ENCODE assay signal across 8 cellular contexts in the genomic region with DNA sequence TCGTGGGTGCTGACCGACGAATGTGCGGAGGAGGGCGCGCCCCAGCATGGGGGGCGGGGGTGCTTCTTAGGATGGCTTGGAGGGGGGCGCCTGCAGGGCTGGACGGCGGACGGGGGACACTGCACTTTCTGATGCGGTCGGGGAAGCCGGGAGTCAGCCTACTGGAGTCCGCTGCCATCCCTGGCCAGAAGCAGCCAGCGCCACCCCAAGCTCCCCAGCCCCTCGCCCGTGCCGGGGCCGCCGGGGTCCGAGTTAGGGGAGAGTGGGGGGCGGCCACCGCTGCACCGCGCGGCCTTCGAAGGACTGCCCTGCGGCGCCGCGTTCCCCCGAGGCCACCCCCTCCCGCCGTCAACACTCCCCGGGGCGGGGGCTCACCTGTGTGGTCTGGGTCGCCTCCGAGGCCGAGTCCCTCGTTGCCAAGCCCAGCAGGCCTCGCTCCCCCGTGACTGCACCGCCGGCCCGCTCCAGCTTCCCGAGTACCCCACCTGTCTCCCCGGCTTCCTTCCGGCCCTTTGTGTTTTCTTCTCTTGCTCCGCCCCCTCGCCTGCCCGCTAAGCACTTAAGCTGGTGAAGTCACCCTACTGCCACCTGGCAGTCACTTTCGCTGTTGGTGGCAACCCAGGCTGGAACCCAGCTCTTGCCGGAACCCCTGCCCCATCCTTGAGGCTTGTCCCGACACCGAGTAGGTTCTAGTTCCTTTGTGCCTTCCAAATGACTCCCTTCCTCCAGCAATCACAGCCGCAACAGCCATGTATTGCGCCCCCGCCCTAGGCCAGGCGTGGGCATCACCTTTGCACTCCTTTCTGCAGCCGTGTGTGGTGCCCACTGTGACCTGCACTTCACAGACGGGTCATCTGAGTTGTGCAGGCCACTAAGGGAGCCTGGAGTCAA.
A peak's percentile ranks its signal among the peaks of the same experiment; 100 is the strongest.
DNase-seq lines count a peak whose midpoint lies in the region; ATAC-seq and TF ChIP-seq lines count a peak whose summit lies in the region.

A gene with protein sequence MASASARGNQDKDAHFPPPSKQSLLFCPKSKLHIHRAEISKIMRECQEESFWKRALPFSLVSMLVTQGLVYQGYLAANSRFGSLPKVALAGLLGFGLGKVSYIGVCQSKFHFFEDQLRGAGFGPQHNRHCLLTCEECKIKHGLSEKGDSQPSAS (minus strand): TSS at position 492 of the 891 bp plus-strand sequence. CDS start 2,225 bp downstream, outside the sequence.

- peaks cover 6% of the 10 kb centered on the region for H3K4me1 ChIP-seq in iPS-18a (ENCODE audit: control insufficient read depth, low read depth, low read length)

- peaks cover 18% of the 10 kb centered on the region for H3K36me3 ChIP-seq in iPS-18a (ENCODE audit: control insufficient read depth, low read depth, low read length)

- peaks cover 38% of the 10 kb centered on the region for H3K4me1 Mint-ChIP-seq in T-helper 1 cell treated with Interleukin-12 subunit alpha and Interleukin-12 subunit beta and Interleukin-4 antibody, amounts not matched to agents 30 μg/mL and 1 μg/mL, for 36 hours (ENCODE audit: low read depth)

- no peaks in the 10 kb centered on the region for H3K27me3 Mint-ChIP-seq in T-helper 1 cell treated with Interleukin-12 subunit alpha and Interleukin-12 subunit beta and Interleukin-4 antibody, amounts not matched to agents 30 μg/mL and 1 μg/mL, for 36 hours (ENCODE audit: low read depth)

- DNase-seq in NCI-H1092 treated with DMSO at 0.1 percent for 48 hours (lab: John Stamatoyannopoulos, UW) = peak; percentile 85
- DNase-seq in astrocyte of the cerebellum (ENCODE audit: low read depth) = no peak
- peak; percentile 64 to 75 for DNase-seq in stimulated activated CD4-positive, alpha-beta T cell treated with anti-CD3 and anti-CD28 coated beads, Interleukin-15, amount 100 ng/mL, for 1 hour (ENCODE audit: low read depth in 1 of 2, low spot score in 1 of 2)
- DNase-seq in NCI-H226 = no peak

- peak within 1 kb of the TSS; percentile 64 for H3K9ac ChIP-seq in iPS-18a (ENCODE audit: low read length)

- no peaks in the 10 kb centered on the region for H3K9me3 Mint-ChIP-seq in T-helper 1 cell treated with Interleukin-12 subunit alpha and Interleukin-12 subunit beta and Interleukin-4 antibody, amounts not matched to agents 30 μg/mL and 1 μg/mL, for 36 hours

- H3K36me3 Mint-ChIP-seq in T-helper 1 cell treated with Interleukin-12 subunit alpha and Interleukin-12 subunit beta and Interleukin-4 antibody, amounts not matched to agents 30 μg/mL and 1 μg/mL, for 36 hours (ENCODE audit: low read depth) = peaks cover 28% of the 10 kb centered on the region

- TF ChIP-seq CTCF in GM12874 (IDR thresholded peaks at IDR 0.05; ENCODE audit: insufficient read depth, low read depth, low read length) (0 out of 2 replicates have a peak, but pooled peaks have one; percentile 20), astrocyte of the cerebellum (IDR thresholded peaks at IDR 0.05; ENCODE audit: low read depth, low read length, missing control alignments) (no peak)

- ATAC-seq in HG02610 (IDR thresholded peaks at IDR 0.05; ENCODE audit: unreplicated experiment) = peak; percentile 94

- in situ Hi-C loops in astrocyte of the cerebellum (cut with HindIII; ENCODE audit: low sequenced_read_pairs) = no loop called here

- H3K4me3 ChIP-seq in astrocyte of the cerebellum (ENCODE audit: low read depth, low read length) (peak within 1 kb of the TSS; percentile 48), iPS-18a (ENCODE audit: low read length) (peak within 1 kb of the TSS; percentile 80)

- H3K27ac ChIP-seq in iPS-18a (ENCODE audit: low read length) = no peak within 1 kb of the TSS

- H3K4me3 Mint-ChIP-seq in T-helper 1 cell treated with Interleukin-12 subunit alpha and Interleukin-12 subunit beta and Interleukin-4 antibody, amounts not matched to agents 30 μg/mL and 1 μg/mL, for 36 hours = peak within 1 kb of the TSS; percentile 95

- no peaks in the 10 kb centered on the region for H3K27me3 ChIP-seq in iPS-18a (ENCODE audit: control insufficient read depth, insufficient read depth, low read length)

- peak within 1 kb of the TSS; percentile 88 for H3K27ac Mint-ChIP-seq in T-helper 1 cell treated with Interleukin-12 subunit alpha and Interleukin-12 subunit beta and Interleukin-4 antibody, amounts not matched to agents 30 μg/mL and 1 μg/mL, for 36 hours

- no peaks in the 10 kb centered on the region for H3K9me3 ChIP-seq in iPS-18a (ENCODE audit: control insufficient read depth, low read depth, low read length)

Comparison
In these comparisons a context has a peak if more than half of its experiments do, and no peak if none do; other contexts are left out.
1. DNase-seq: peak in NCI-H1092 treated with DMSO at 0.1 percent for 48 hours (single experiment) and stimulated activated CD4-positive, alpha-beta T cell treated with anti-CD3 and anti-CD28 coated beads, Interleukin-15, amount 100 ng/mL, for 1 hour (2 of 2); none in astrocyte of the cerebellum (single experiment) and NCI-H226 (single experiment).